ENCODE assay signal across 25 cellular contexts in genomic region chr2:44429034-44429433, GRCh38.
A peak's percentile ranks its signal among the peaks of the same experiment; 100 is the strongest.
DNase-seq lines count a peak whose midpoint lies in the region; ATAC-seq, FAIRE-seq and TF ChIP-seq lines count a peak whose summit lies in the region.
"Had no signal": no experiment of that assay in that cellular context is flagged by ENCODE, and none has a peak within 500 bp of the region (broad histone marks: within the 10 kb centered on the region; RNA-seq: fewer than 3 reads in every experiment).

No MANE protein-coding gene starts in this region.

- no peaks in the 10 kb centered on the region for H3K4me1 ChIP-seq in kidney (ENCODE audit: control insufficient read depth in 1 of 2, insufficient read depth in 1 of 2, low read depth in 1 of 2, low read length in 2 of 2)
- H3K4me1 ChIP-seq: colonic mucosa, HAP-1, testis had no signal

- no peaks in the 10 kb centered on the region for H3K9me3 Mint-ChIP-seq in HFFc6
- H3K9me3 Mint-ChIP-seq: activated naive CD4-positive, alpha-beta T cell treated with anti-CD3 and anti-CD28 coated beads, Interleukin-2, amount 50 U/mL, for 24 hours; activated T-helper 1 cell treated with anti-CD3 and anti-CD28 coated beads, Interleukin-12 subunit alpha, Interleukin-12 subunit beta, Interleukin-2, Interleukin-4 antibody, amounts not matched to agents 30 ng/mL and 10 ng/mL and 1 ng/mL, durations not matched to agents 14 hours and 24 hours and 36 hours; CD4-positive, alpha-beta T cell; natural killer cell; stimulated activated memory B cell treated with anti-CD40 and anti-IgM and Interleukin-4, amounts not matched to agents 10 μg/mL and 1 μg/mL and 100 μg/mL, for 72 hours had no signal

- no peak overlapping the region for H3K4me3 Mint-ChIP-seq in HFFc6
- H3K4me3 Mint-ChIP-seq: activated naive CD4-positive, alpha-beta T cell treated with anti-CD3 and anti-CD28 coated beads, Interleukin-2, amount 50 U/mL, for 24 hours; activated T-helper 1 cell treated with anti-CD3 and anti-CD28 coated beads, Interleukin-12 subunit alpha, Interleukin-12 subunit beta, Interleukin-2, Interleukin-4 antibody, amounts not matched to agents 30 ng/mL and 10 ng/mL and 1 ng/mL, durations not matched to agents 14 hours and 24 hours and 36 hours; CD4-positive, alpha-beta T cell; mesothelial cell of epicardium; natural killer cell; stimulated activated memory B cell treated with anti-CD40 and anti-IgM and Interleukin-4, amounts not matched to agents 10 μg/mL and 1 μg/mL and 100 μg/mL, for 72 hours had no signal

- no peaks in the 10 kb centered on the region for H3K27me3 ChIP-seq in brain microvascular endothelial cell (replicated peaks)
- H3K27me3 ChIP-seq: colonic mucosa, testis had no signal

- H3K4me1 Mint-ChIP-seq in HFFc6 (ENCODE audit: low read depth): peaks cover 9% of the 10 kb centered on the region; the same call in 1 of the 2 replicates

- DNase-seq in AG10803 (ENCODE audit: low read depth) (peak; percentile 5), HFFc6 (peak; percentile 18), brain microvascular endothelial cell (peak; percentile 57), iris pigment epithelial cell (ENCODE audit: low read depth) (peak; percentile 50), NCI-H1092 (lab: John Stamatoyannopoulos, UW) (no peak), kidney (no peak)
- DNase-seq: activated CD4-positive, alpha-beta T cell treated with anti-CD3 and anti-CD28 coated beads for 4 hours; CD4-positive, alpha-beta T cell; colonic mucosa; DMS 273 treated with DMSO at 0.1 percent for 48 hours; natural killer cell; NCI-H146; NCI-H526 treated with DMSO at 0.1 percent for 48 hours; Right ventricle myocardium superior; T-helper 1 cell; testis had no signal

- no peaks in the 10 kb centered on the region for H3K36me3 ChIP-seq in brain microvascular endothelial cell (replicated peaks)
- H3K36me3 ChIP-seq in kidney (ENCODE audit: control insufficient read depth in 1 of 2, insufficient read depth in 2 of 2, low read length in 2 of 2): no peaks in the 10 kb centered on the region
- H3K36me3 ChIP-seq: colonic mucosa, HAP-1 had no signal

- H3K9me3 ChIP-seq in kidney (ENCODE audit: control insufficient read depth in 1 of 2, low read length in 2 of 2): no peaks in the 10 kb centered on the region
- H3K9me3 ChIP-seq: colonic mucosa, HAP-1, testis had no signal

- no peak; the same call in 2 of the 3 replicates for ATAC-seq in SK-N-SH treated with all-trans-retinoic acid at 6 μM for 48 hours
- no peak for ATAC-seq in GM18867 (IDR thresholded peaks at IDR 0.05; ENCODE audit: unreplicated experiment)
- ATAC-seq: GM12878; natural killer cell; sciatic nerve; stimulated activated memory B cell treated with anti-CD40 and anti-IgM and Interleukin-4, amounts not matched to agents 10 μg/mL and 1 μg/mL and 100 μg/mL, for 72 hours had no signal

- no peak overlapping the region for H3K27ac Mint-ChIP-seq in HFFc6
- H3K27ac Mint-ChIP-seq: activated naive CD4-positive, alpha-beta T cell treated with anti-CD3 and anti-CD28 coated beads, Interleukin-2, amount 50 U/mL, for 24 hours; activated T-helper 1 cell treated with anti-CD3 and anti-CD28 coated beads, Interleukin-12 subunit alpha, Interleukin-12 subunit beta, Interleukin-2, Interleukin-4 antibody, amounts not matched to agents 30 ng/mL and 10 ng/mL and 1 ng/mL, durations not matched to agents 14 hours and 24 hours and 36 hours; CD4-positive, alpha-beta T cell; mesothelial cell of epicardium; natural killer cell; stimulated activated memory B cell treated with anti-CD40 and anti-IgM and Interleukin-4, amounts not matched to agents 10 μg/mL and 1 μg/mL and 100 μg/mL, for 72 hours had no signal

- in situ Hi-C loops in brain microvascular endothelial cell (cut with HindIII; ENCODE audit: low pct_ligation_motif_present, low sequenced_read_pairs): no loop called here

- intact Hi-C loops in kidney (cut with DNase I): no loop called here

- H3K27me3 Mint-ChIP-seq in HFFc6 (ENCODE audit: insufficient read depth): peaks cover under 1% of the 10 kb centered on the region; the same call in 1 of the 2 replicates
- H3K27me3 Mint-ChIP-seq: activated naive CD4-positive, alpha-beta T cell treated with anti-CD3 and anti-CD28 coated beads, Interleukin-2, amount 50 U/mL, for 24 hours; CD4-positive, alpha-beta T cell; stimulated activated memory B cell treated with anti-CD40 and anti-IgM and Interleukin-4, amounts not matched to agents 10 μg/mL and 1 μg/mL and 100 μg/mL, for 72 hours had no signal

- H3K36me3 Mint-ChIP-seq in HFFc6 (ENCODE audit: low read depth): no peaks in the 10 kb centered on the region
- H3K36me3 Mint-ChIP-seq: mesothelial cell of epicardium, natural killer cell had no signal

- H3K27ac ChIP-seq in brain microvascular endothelial cell (no peak overlapping the region), kidney (ENCODE audit: low read depth in 2 of 2, low read length in 2 of 2) (no peak overlapping the region)
- H3K27ac ChIP-seq: colonic mucosa, testis had no signal

- no peak for TF ChIP-seq CTCF in AG10803 (conservative IDR thresholded peaks at IDR 0.05; ENCODE audit: low read length)
- TF ChIP-seq CTCF in HFFc6 (IDR thresholded peaks at IDR 0.05): no peak
- TF ChIP-seq CTCF in brain microvascular endothelial cell (IDR thresholded peaks at IDR 0.05; ENCODE audit: low read depth, low read length, missing control alignments): no peak
- no peak for TF ChIP-seq CTCF in kidney (IDR thresholded peaks at IDR 0.05; ENCODE audit: borderline replicate concordance, extremely low read depth, insufficient read depth)

- FAIRE-seq in kidney (lab: Jason Lieb, UNC): no peak
- FAIRE-seq: GM12878 had no signal

- H3K4me3 ChIP-seq in AG10803 (ENCODE audit: low read length): no peak overlapping the region
- no peak overlapping the region for H3K4me3 ChIP-seq in brain microvascular endothelial cell (ENCODE audit: low read depth, low read length)
- H3K4me3 ChIP-seq in kidney (ENCODE audit: low read length in 2 of 2): no peak overlapping the region
- H3K4me3 ChIP-seq: colonic mucosa, GM12878, HAP-1, testis had no signal

- no peak overlapping the region for H3K9ac ChIP-seq in kidney (ENCODE audit: low read length in 2 of 2)

TF ChIP-seq in SK-N-SH treated with all-trans-retinoic acid at 6 μM for 48 hours, 23 proteins besides CTCF, POLR2A, EP300 and RAD21 (continues in another document):
- TF ChIP-seq, protein P1, sequence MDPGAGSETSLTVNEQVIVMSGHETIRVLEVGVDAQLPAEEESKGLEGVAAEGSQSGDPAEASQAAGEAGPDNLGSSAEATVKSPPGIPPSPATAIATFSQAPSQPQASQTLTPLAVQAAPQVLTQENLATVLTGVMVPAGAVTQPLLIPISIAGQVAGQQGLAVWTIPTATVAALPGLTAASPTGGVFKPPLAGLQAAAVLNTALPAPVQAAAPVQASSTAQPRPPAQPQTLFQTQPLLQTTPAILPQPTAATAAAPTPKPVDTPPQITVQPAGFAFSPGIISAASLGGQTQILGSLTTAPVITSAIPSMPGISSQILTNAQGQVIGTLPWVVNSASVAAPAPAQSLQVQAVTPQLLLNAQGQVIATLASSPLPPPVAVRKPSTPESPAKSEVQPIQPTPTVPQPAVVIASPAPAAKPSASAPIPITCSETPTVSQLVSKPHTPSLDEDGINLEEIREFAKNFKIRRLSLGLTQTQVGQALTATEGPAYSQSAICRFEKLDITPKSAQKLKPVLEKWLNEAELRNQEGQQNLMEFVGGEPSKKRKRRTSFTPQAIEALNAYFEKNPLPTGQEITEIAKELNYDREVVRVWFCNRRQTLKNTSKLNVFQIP (CRISPR knock-in tag; IDR thresholded peaks at IDR 0.05; ENCODE audit: borderline replicate concordance, low read depth): no peak
- TF ChIP-seq, protein P2, sequence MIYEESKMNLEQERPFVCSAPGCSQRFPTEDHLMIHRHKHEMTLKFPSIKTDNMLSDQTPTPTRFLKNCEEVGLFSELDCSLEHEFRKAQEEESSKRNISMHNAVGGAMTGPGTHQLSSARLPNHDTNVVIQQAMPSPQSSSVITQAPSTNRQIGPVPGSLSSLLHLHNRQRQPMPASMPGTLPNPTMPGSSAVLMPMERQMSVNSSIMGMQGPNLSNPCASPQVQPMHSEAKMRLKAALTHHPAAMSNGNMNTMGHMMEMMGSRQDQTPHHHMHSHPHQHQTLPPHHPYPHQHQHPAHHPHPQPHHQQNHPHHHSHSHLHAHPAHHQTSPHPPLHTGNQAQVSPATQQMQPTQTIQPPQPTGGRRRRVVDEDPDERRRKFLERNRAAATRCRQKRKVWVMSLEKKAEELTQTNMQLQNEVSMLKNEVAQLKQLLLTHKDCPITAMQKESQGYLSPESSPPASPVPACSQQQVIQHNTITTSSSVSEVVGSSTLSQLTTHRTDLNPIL (CRISPR knock-in tag; IDR thresholded peaks at IDR 0.05; ENCODE audit: low read depth): no peak
- TF ChIP-seq OSR1 (CRISPR knock-in tag; IDR thresholded peaks at IDR 0.05) (no peak), ISL1 (CRISPR knock-in tag; IDR thresholded peaks at IDR 0.05) (no peak), PATZ1 (CRISPR knock-in tag; IDR thresholded peaks at IDR 0.05; ENCODE audit: borderline replicate concordance) (no peak), ESRRG (CRISPR knock-in tag; IDR thresholded peaks at IDR 0.05) (no peak), ZNF8 (CRISPR knock-in tag; IDR thresholded peaks at IDR 0.05) (no peak)

Comparison
In these comparisons a context has a peak if more than half of its experiments do, and no peak if none do; other contexts are left out.
1. DNase-seq: peak in AG10803 (single experiment), HFFc6 (single experiment), brain microvascular endothelial cell (single experiment) and iris pigment epithelial cell (single experiment); none in NCI-H1092 (single experiment) and kidney (single experiment).